Comparison of ENCODE assay signal across 20 cellular contexts in the genomic region with DNA sequence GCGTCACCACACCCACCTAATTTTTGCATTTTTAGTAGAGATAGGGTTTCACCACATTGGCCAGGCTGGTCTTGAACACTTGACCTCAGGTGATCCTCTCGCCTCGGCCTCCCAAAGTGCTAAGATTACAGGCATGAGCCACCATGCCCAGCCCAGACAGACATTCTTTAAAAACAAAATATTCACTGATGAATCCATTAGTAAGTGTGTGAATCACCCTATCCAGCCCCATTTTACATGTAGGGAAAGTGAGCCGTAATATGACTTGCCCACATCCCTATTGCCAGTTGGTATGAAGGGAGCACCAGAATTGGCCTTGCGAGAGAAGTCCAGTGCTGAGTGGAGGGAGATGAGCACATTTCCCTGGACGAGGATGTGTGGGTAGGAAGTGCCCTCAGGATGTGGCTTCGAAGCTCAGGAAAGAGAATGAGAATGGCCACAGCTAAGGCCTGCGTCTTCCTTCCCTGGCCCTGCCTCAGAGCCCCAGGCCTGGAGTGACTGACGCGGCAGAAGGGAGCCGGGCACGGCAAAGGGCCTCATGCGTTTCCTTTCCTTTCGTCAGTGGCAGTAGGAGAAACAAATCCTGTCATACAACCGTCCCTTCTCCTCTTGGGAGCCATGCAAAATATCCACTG. TPM values are rescaled to one million over a fixed set of nuclear protein-coding genes. Genes with fewer than 3 reads are reported as not detected.
DNase-seq lines count a peak whose midpoint lies in the region; ATAC-seq lines count a peak whose summit lies in the region.
"Had no signal": no experiment of that assay in that cellular context is flagged by ENCODE, and none has a peak within 500 bp of the region (broad histone marks: within the 10 kb centered on the region; RNA-seq: fewer than 3 reads in every experiment).

No MANE protein-coding gene starts in this region.

- H3K27ac ChIP-seq in substantia nigra (ENCODE audit: low read depth, low read length, poor library complexity, severe bottlenecking), result no peak overlapping the region
- H3K27ac ChIP-seq: PC-9, SK-N-MC had no signal

- DNase-seq in HCEC 1CT (peak; percentile 4), UCSD-AML1 (lab: John Stamatoyannopoulos, UW; ENCODE audit: unreplicated experiment) (peak; percentile 72), foreskin melanocyte (peak; percentile 13), cardiac septum (ENCODE audit: low spot score) (no peak), substantia nigra (lab: John Stamatoyannopoulos, UW) (no peak)
- DNase-seq: BE2C; CD4-positive, CD25-positive, alpha-beta regulatory T cell; DMS153; DND-41; KBM-7; NCI-H2029; NCI-H446; NCI-H774; NK-92 treated with Interleukin-12 subunit alpha and Interleukin-12 subunit beta, amount 100 ng/mL, for 24 hours; PC-9; SIG-M5 had no signal

- intact Hi-C loops in cardiac septum (cut with DNase I), result no loop called here

- no peak for ATAC-seq in HG03565 (IDR thresholded peaks at IDR 0.05; ENCODE audit: unreplicated experiment)
- ATAC-seq in HG03571 (IDR thresholded peaks at IDR 0.05; ENCODE audit: unreplicated experiment), result no peak
- ATAC-seq: HCT116 had no signal

RNA-seq across cellular contexts. Expression of gene ETV5, which starts 28.3 kb away (rescaled TPM):
- total RNA-seq in cardiac septum, result 17.4 TPM
- total RNA-seq: CD4-positive, CD25-positive, alpha-beta regulatory T cell had no signal

Comparison
In these comparisons a context has a peak if more than half of its experiments do, and no peak if none do; other contexts are left out.
1. DNase-seq: peak in HCEC 1CT (single experiment), UCSD-AML1 (single experiment) and foreskin melanocyte (single experiment); none in cardiac septum (single experiment) and substantia nigra (0 of 49).